Comparison of ENCODE assay signal across 1 cellular context in genomic region chr5:68012429-68012828, GRCh38.
TF ChIP-seq lines count a peak whose summit lies in the region.

No MANE protein-coding gene starts in this region.

TF ChIP-seq in GM23338, 12 proteins besides CTCF, POLR2A, EP300 and RAD21 (continued from another document):
- TF ChIP-seq, protein P1, sequence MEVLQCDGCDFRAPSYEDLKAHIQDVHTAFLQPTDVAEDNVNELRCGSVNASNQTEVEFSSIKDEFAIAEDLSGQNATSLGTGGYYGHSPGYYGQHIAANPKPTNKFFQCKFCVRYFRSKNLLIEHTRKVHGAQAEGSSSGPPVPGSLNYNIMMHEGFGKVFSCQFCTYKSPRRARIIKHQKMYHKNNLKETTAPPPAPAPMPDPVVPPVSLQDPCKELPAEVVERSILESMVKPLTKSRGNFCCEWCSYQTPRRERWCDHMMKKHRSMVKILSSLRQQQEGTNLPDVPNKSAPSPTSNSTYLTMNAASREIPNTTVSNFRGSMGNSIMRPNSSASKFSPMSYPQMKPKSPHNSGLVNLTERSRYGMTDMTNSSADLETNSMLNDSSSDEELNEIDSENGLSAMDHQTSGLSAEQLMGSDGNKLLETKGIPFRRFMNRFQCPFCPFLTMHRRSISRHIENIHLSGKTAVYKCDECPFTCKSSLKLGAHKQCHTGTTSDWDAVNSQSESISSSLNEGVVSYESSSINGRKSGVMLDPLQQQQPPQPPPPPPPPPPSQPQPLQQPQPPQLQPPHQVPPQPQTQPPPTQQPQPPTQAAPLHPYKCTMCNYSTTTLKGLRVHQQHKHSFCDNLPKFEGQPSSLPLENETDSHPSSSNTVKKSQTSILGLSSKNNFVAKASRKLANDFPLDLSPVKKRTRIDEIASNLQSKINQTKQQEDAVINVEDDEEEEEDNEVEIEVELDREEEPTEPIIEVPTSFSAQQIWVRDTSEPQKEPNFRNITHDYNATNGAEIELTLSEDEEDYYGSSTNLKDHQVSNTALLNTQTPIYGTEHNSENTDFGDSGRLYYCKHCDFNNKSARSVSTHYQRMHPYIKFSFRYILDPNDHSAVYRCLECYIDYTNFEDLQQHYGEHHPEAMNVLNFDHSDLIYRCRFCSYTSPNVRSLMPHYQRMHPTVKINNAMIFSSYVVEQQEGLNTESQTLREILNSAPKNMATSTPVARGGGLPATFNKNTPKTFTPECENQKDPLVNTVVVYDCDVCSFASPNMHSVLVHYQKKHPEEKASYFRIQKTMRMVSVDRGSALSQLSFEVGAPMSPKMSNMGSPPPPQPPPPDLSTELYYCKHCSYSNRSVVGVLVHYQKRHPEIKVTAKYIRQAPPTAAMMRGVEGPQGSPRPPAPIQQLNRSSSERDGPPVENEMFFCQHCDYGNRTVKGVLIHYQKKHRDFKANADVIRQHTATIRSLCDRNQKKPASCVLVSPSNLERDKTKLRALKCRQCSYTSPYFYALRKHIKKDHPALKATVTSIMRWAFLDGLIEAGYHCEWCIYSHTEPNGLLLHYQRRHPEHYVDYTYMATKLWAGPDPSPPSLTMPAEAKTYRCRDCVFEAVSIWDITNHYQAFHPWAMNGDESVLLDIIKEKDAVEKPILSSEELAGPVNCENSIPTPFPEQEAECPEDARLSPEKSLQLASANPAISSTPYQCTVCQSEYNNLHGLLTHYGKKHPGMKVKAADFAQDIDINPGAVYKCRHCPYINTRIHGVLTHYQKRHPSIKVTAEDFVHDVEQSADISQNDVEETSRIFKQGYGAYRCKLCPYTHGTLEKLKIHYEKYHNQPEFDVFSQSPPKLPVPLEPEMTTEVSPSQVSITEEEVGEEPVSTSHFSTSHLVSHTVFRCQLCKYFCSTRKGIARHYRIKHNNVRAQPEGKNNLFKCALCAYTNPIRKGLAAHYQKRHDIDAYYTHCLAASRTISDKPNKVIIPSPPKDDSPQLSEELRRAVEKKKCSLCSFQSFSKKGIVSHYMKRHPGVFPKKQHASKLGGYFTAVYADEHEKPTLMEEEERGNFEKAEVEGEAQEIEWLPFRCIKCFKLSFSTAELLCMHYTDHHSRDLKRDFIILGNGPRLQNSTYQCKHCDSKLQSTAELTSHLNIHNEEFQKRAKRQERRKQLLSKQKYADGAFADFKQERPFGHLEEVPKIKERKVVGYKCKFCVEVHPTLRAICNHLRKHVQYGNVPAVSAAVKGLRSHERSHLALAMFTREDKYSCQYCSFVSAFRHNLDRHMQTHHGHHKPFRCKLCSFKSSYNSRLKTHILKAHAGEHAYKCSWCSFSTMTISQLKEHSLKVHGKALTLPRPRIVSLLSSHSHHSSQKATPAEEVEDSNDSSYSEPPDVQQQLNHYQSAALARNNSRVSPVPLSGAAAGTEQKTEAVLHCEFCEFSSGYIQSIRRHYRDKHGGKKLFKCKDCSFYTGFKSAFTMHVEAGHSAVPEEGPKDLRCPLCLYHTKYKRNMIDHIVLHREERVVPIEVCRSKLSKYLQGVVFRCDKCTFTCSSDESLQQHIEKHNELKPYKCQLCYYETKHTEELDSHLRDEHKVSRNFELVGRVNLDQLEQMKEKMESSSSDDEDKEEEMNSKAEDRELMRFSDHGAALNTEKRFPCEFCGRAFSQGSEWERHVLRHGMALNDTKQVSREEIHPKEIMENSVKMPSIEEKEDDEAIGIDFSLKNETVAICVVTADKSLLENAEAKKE (CRISPR knock-in tag; IDR thresholded peaks at IDR 0.05) = no peak
- TF ChIP-seq, protein P2, sequence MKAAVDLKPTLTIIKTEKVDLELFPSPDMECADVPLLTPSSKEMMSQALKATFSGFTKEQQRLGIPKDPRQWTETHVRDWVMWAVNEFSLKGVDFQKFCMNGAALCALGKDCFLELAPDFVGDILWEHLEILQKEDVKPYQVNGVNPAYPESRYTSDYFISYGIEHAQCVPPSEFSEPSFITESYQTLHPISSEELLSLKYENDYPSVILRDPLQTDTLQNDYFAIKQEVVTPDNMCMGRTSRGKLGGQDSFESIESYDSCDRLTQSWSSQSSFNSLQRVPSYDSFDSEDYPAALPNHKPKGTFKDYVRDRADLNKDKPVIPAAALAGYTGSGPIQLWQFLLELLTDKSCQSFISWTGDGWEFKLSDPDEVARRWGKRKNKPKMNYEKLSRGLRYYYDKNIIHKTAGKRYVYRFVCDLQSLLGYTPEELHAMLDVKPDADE (IDR thresholded peaks at IDR 0.05) = no peak
- TF ChIP-seq STAT1 (IDR thresholded peaks at IDR 0.05; ENCODE audit: unreplicated experiment) (no peak), NANOG (IDR thresholded peaks at IDR 0.05; ENCODE audit: borderline replicate concordance) (no peak), POLR2AphosphoS5 (IDR thresholded peaks at IDR 0.05; ENCODE audit: low read depth) (no peak), ZNF114 (CRISPR knock-in tag; IDR thresholded peaks at IDR 0.05) (no peak), EZH2phosphoT487 (IDR thresholded peaks at IDR 0.05; ENCODE audit: unreplicated experiment) (no peak), CREB1 (CRISPR knock-in tag; IDR thresholded peaks at IDR 0.05; ENCODE audit: low read depth) (no peak), EZH2 (IDR thresholded peaks at IDR 0.05; ENCODE audit: low read depth, unreplicated experiment) (no peak), ZNF331 (CRISPR knock-in tag; IDR thresholded peaks at IDR 0.05; ENCODE audit: low read depth) (no peak)
TF ChIP-seq in GM23338: peak in this region for 0.
